Comparison of ENCODE assay signal across 8 cellular contexts in genomic region chr3:57544181-57545125, GRCh38.
DNase-seq lines count a peak whose midpoint lies in the region; ATAC-seq, FAIRE-seq and TF ChIP-seq lines count a peak whose summit lies in the region.

DNAH12 (minus strand) TSS chr3:57544344; CDS start chr3:57542870, 1,474 bp downstream.

- peak; percentile 89 for FAIRE-seq in HTR-8/SVneo (lab: Jason Lieb, UNC)

- H3K27ac ChIP-seq in RWPE2 (ENCODE audit: poor library complexity, severe bottlenecking): no peak within 1 kb of the TSS

- peak; percentile 68 for ATAC-seq in RWPE2 (ENCODE audit: low read depth)
- no peak for ATAC-seq in GM18519 (IDR thresholded peaks at IDR 0.05; ENCODE audit: low FRiP score, unreplicated experiment)
- ATAC-seq in GM19467 (IDR thresholded peaks at IDR 0.05; ENCODE audit: unreplicated experiment): no peak
- no peak for ATAC-seq in GM21528 (IDR thresholded peaks at IDR 0.05; ENCODE audit: low FRiP score, unreplicated experiment)

- H3K4me3 ChIP-seq in RWPE2 (ENCODE audit: severe bottlenecking) (no peak within 1 kb of the TSS), fibroblast of pulmonary artery (replicated peaks; ENCODE audit: low read depth, low read length) (peak within 1 kb of the TSS; percentile 44)

- H3K36me3 ChIP-seq in RWPE2 (ENCODE audit: low read depth): no peaks in the 10 kb centered on the region

- TF ChIP-seq CTCF in RWPE2 (IDR thresholded peaks at IDR 0.05; ENCODE audit: poor library complexity, severe bottlenecking): no peak
- TF ChIP-seq CTCF in fibroblast of pulmonary artery (IDR thresholded peaks at IDR 0.05; ENCODE audit: low read length, missing control alignments): no peak

- intact Hi-C loops in posterior cingulate gyrus (cut with DNase I): no loop called here

- DNase-seq in COR-L47 (lab: John Stamatoyannopoulos, UW) (peak; percentile 78), HTR-8/SVneo (ENCODE audit: insufficient read length, low spot score) (no peak), RWPE2 (ENCODE audit: low spot score) (no peak), fibroblast of pulmonary artery (ENCODE audit: low read depth) (peak; percentile 45), posterior cingulate gyrus (peak in 6 of 10 donors; percentile 15 to 87 (median 52))

- peaks cover 5% of the 10 kb centered on the region for H3K4me1 ChIP-seq in RWPE2 (ENCODE audit: insufficient read depth, poor library complexity, severe bottlenecking)

- H3K27me3 ChIP-seq in RWPE2 (ENCODE audit: insufficient read depth, poor library complexity, severe bottlenecking): no peaks in the 10 kb centered on the region

- no peaks in the 10 kb centered on the region for H3K9me3 ChIP-seq in RWPE2 (ENCODE audit: severe bottlenecking)

Comparison
In these comparisons a context has a peak if more than half of its experiments do, and no peak if none do; other contexts are left out.
1. DNase-seq: peak in COR-L47 (single experiment), fibroblast of pulmonary artery (single experiment) and posterior cingulate gyrus (6 of 10); none in HTR-8/SVneo (single experiment) and RWPE2 (single experiment).